ENCODE assay signal across 8 cellular contexts in genomic region chr19:14370169-14370998, GRCh38. TPM values are rescaled to one million over a fixed set of nuclear protein-coding genes. Genes with fewer than 3 reads are reported as not detected.
A peak's percentile ranks its signal among the peaks of the same experiment; 100 is the strongest.
DNase-seq lines count a peak whose midpoint lies in the region; ATAC-seq and TF ChIP-seq lines count a peak whose summit lies in the region.
"Had no signal": no experiment of that assay in that cellular context is flagged by ENCODE, and none has a peak within 500 bp of the region (broad histone marks: within the 10 kb centered on the region; RNA-seq: fewer than 3 reads in every experiment).

No MANE protein-coding gene starts in this region.

- no peak overlapping the region for H3K4me3 ChIP-seq in stomach smooth muscle (ENCODE audit: low read length in 2 of 2)

- H3K9me3 ChIP-seq in KOPT-K1 (ENCODE audit: insufficient read depth, low read length, poor library complexity, severe bottlenecking) (no peaks in the 10 kb centered on the region), stomach smooth muscle (ENCODE audit: control insufficient read depth in 2 of 2, low read length in 2 of 2) (no peaks in the 10 kb centered on the region)

- H3K27ac ChIP-seq in KOPT-K1 (ENCODE audit: low read depth, low read length, poor library complexity, severe bottlenecking) (peak overlapping the region; percentile 90), stomach smooth muscle (ENCODE audit: low read length) (peak overlapping the region; percentile 46), RWPE1 (no peak overlapping the region)

- peak overlapping the region; percentile 99 for H3K27ac Mint-ChIP-seq in activated CD4-positive, alpha-beta T cell treated with anti-CD3 and anti-CD28 coated beads, Interleukin-2, amount 10 ng/mL, durations not matched to agents 7 days and 5 days
- H3K27ac Mint-ChIP-seq in immature natural killer cell, result peak overlapping the region; percentile 92 to 100 (median 100)

- peaks cover 79% of the 10 kb centered on the region for H3K4me1 Mint-ChIP-seq in activated CD4-positive, alpha-beta T cell treated with anti-CD3 and anti-CD28 coated beads, Interleukin-2, amount 10 ng/mL, durations not matched to agents 7 days and 5 days
- peaks cover 83 to 86% of the 10 kb centered on the region in 2 donors for H3K4me1 Mint-ChIP-seq in immature natural killer cell

- H3K4me1 ChIP-seq in stomach smooth muscle (ENCODE audit: control insufficient read depth, insufficient read depth, low read length), result peaks cover 14% of the 10 kb centered on the region

- POLR2A ChIA-PET in activated CD4-positive, alpha-beta T cell treated with anti-CD3 and anti-CD28 coated beads, Interleukin-2, amount 10 ng/mL, durations not matched to agents 7 days and 5 days (lab: Charles Lee), result interaction anchor here (0.8 to 1.0 kb wide), 2 partner anchors 10 to 12 kb away, joined by 6 read pairs; no protein-coding TSS in a partner anchor
- POLR2A ChIA-PET in RWPE1 (lab: Yijun Ruan, JAX; ENCODE audit: low non-redundant PET), result no interaction called here

- no peak overlapping the region for H3K9ac ChIP-seq in stomach smooth muscle (ENCODE audit: low read length in 2 of 2)

- H3K27me3 ChIP-seq in stomach smooth muscle (ENCODE audit: control insufficient read depth in 1 of 2, insufficient read depth in 2 of 2, low read length in 2 of 2), result no peaks in the 10 kb centered on the region

- H3K36me3 ChIP-seq in KOPT-K1 (ENCODE audit: insufficient read depth, low read length), result no peaks in the 10 kb centered on the region
- no peaks in the 10 kb centered on the region for H3K36me3 ChIP-seq in stomach smooth muscle (ENCODE audit: control insufficient read depth in 2 of 2, insufficient read depth in 2 of 2, low read length in 2 of 2)

- H3K9me3 Mint-ChIP-seq in activated CD4-positive, alpha-beta T cell treated with anti-CD3 and anti-CD28 coated beads, Interleukin-2, amount 10 ng/mL, durations not matched to agents 7 days and 5 days, result no peaks in the 10 kb centered on the region
- no peaks in the 10 kb centered on the region for H3K9me3 Mint-ChIP-seq in immature natural killer cell

- peaks cover 7% of the 10 kb centered on the region for H3K36me3 Mint-ChIP-seq in activated CD4-positive, alpha-beta T cell treated with anti-CD3 and anti-CD28 coated beads, Interleukin-2, amount 10 ng/mL, durations not matched to agents 7 days and 5 days (ENCODE audit: low read depth)
- peaks cover 0 to 3% (median 0%) of the 10 kb centered on the region in 3 donors for H3K36me3 Mint-ChIP-seq in immature natural killer cell

- peak; percentile 70 for DNase-seq in activated CD4-positive, alpha-beta T cell treated with anti-CD3 and anti-CD28 coated beads, Interleukin-2, amount 10 ng/mL, durations not matched to agents 7 days and 5 days
- DNase-seq in immature natural killer cell (peak; percentile 70 to 78 (median 74)), RKO (ENCODE audit: low spot score) (no peak), RWPE1 (ENCODE audit: low spot score) (no peak)
- DNase-seq: NCI-H2171 treated with DMSO at 0.1 percent for 48 hours had no signal

- no peak for TF ChIP-seq CTCF in RWPE1 (conservative IDR thresholded peaks at IDR 0.05; ENCODE audit: low read depth)

- peak overlapping the region; percentile 79 for H3K4me3 Mint-ChIP-seq in activated CD4-positive, alpha-beta T cell treated with anti-CD3 and anti-CD28 coated beads, Interleukin-2, amount 10 ng/mL, durations not matched to agents 7 days and 5 days
- H3K4me3 Mint-ChIP-seq in immature natural killer cell, result peak overlapping the region; percentile 86 to 96 (median 90)

- ATAC-seq in HG02981 (IDR thresholded peaks at IDR 0.05; ENCODE audit: unreplicated experiment), result no peak

- no peaks in the 10 kb centered on the region for H3K27me3 Mint-ChIP-seq in activated CD4-positive, alpha-beta T cell treated with anti-CD3 and anti-CD28 coated beads, Interleukin-2, amount 10 ng/mL, durations not matched to agents 7 days and 5 days
- peaks cover 27 to 46% (median 30%) of the 10 kb centered on the region in 3 donors for H3K27me3 Mint-ChIP-seq in immature natural killer cell (ENCODE audit: low read depth in 3 of 3)

- CTCF ChIA-PET in activated CD4-positive, alpha-beta T cell treated with anti-CD3 and anti-CD28 coated beads, Interleukin-2, amount 10 ng/mL, durations not matched to agents 7 days and 5 days (lab: Charles Lee), result interaction anchor here (0.6 to 1.1 kb wide), 6 partner anchors 10 to 35 kb away, joined by 3 to 4 read pairs (median 3); partner anchors contain the start of gene ADGRE5
- CTCF ChIA-PET in RWPE1 (lab: Yijun Ruan, JAX), result interaction anchor here (0.8 kb wide), 1 partner anchor 14 kb away, joined by 3 read pairs; no protein-coding TSS in a partner anchor

RNA-seq across cellular contexts. Expression of gene ADGRE5, which starts 10.9 kb away (rescaled TPM):
- total RNA-seq in activated CD4-positive, alpha-beta T cell treated with anti-CD3 and anti-CD28 coated beads, Interleukin-2, amount 10 ng/mL, durations not matched to agents 7 days and 5 days, result 100 to 1,000 TPM; 304 to 310 TPM
- 100 to 1,000 TPM; 360 to 783 (median 485) TPM for polyA plus RNA-seq in immature natural killer cell

RNA-seq across cellular contexts. Expression of gene DDX39A, which starts 48.8 kb away (rescaled TPM):
- 100 to 1,000 TPM; 232 to 269 TPM for total RNA-seq in activated CD4-positive, alpha-beta T cell treated with anti-CD3 and anti-CD28 coated beads, Interleukin-2, amount 10 ng/mL, durations not matched to agents 7 days and 5 days
- 100 to 1,000 TPM; 117 to 177 (median 144) TPM for polyA plus RNA-seq in immature natural killer cell

Comparison
In these comparisons a context has a peak if more than half of its experiments do, and no peak if none do; other contexts are left out.
1. DNase-seq: peak in activated CD4-positive, alpha-beta T cell treated with anti-CD3 and anti-CD28 coated beads, Interleukin-2, amount 10 ng/mL, durations not matched to agents 7 days and 5 days (single experiment) and immature natural killer cell (3 of 3); none in RKO (single experiment) and RWPE1 (single experiment).